23 cellular contexts compared by ENCODE assay signal in genomic region chr14:25041484-25041883, GRCh38. TPM values are rescaled to one million over a fixed set of nuclear protein-coding genes. Genes with fewer than 3 reads are reported as not detected.
DNase-seq lines count a peak whose midpoint lies in the region; ATAC-seq and TF ChIP-seq lines count a peak whose summit lies in the region.
"Had no signal": no experiment of that assay in that cellular context is flagged by ENCODE, and none has a peak within 500 bp of the region (broad histone marks: within the 10 kb centered on the region; RNA-seq: fewer than 3 reads in every experiment).

No MANE protein-coding gene starts in this region.

- H3K4me1 ChIP-seq in right lobe of liver (peaks cover 0 to 7% (median 1%) of the 10 kb centered on the region in 4 donors), thyroid gland (peaks cover 29 to 36% of the 10 kb centered on the region in 2 donors)
- H3K4me1 ChIP-seq: SJSA1, testis had no signal

- CTCF ChIA-PET in Calu3 (lab: Charles Lee), result interaction anchor here (0.8 to 1.4 kb wide), 3 partner anchors 32 to 235 kb away, joined by 3 read pairs; no protein-coding TSS in a partner anchor

- H3K27me3 ChIP-seq in right lobe of liver (no peaks in the 10 kb centered on the region), thyroid gland (no peaks in the 10 kb centered on the region)
- H3K27me3 ChIP-seq: dorsolateral prefrontal cortex, SJSA1, testis had no signal

- no peak overlapping the region for H3K27ac Mint-ChIP-seq in Calu3 (ENCODE audit: unreplicated experiment)
- H3K27ac Mint-ChIP-seq: naive B cell had no signal

- no peak for TF ChIP-seq CTCF in right lobe of liver (IDR thresholded peaks at IDR 0.05)
- TF ChIP-seq CTCF in thyroid gland (IDR thresholded peaks at IDR 0.05), result no peak
- no peak for TF ChIP-seq CTCF in GM13976 (IDR thresholded peaks at IDR 0.05; ENCODE audit: borderline replicate concordance, control extremely low read depth, extremely low read depth, insufficient read depth, missing control alignments)
- TF ChIP-seq CTCF in Calu3 (IDR thresholded peaks at IDR 0.05; ENCODE audit: unreplicated experiment), result no peak

- WGBS in right lobe of liver (ENCODE audit: insufficient coverage, low coverage, low lambda C conversion rate, missing lambda C conversion rate), result 45% methylated on average over 4 of the region's 4 CpGs
- 75 to 76% methylated on average over 4 of the region's 4 CpGs for WGBS in thyroid gland, 2 donors

- TF ChIP-seq POLR2A in right lobe of liver (IDR thresholded peaks at IDR 0.05), result no peak
- no peak for TF ChIP-seq POLR2A in thyroid gland (IDR thresholded peaks at IDR 0.05)

- H3K9me3 Mint-ChIP-seq in Calu3 (ENCODE audit: low read depth, unreplicated experiment), result no peaks in the 10 kb centered on the region

- in situ Hi-C loops in GM13976 (cut with MboI; ENCODE audit: low sequenced_read_pairs, unreplicated experiment), result no loop called here

- no peaks in the 10 kb centered on the region for H3K9me3 ChIP-seq in right lobe of liver
- no peaks in the 10 kb centered on the region for H3K9me3 ChIP-seq in thyroid gland
- H3K9me3 ChIP-seq: SJSA1, testis had no signal

- no peaks in the 10 kb centered on the region for H3K36me3 Mint-ChIP-seq in Calu3 (ENCODE audit: insufficient read depth, unreplicated experiment)
- H3K36me3 Mint-ChIP-seq: naive B cell had no signal

- BruUV-seq in Calu3 (replicated peaks; lab: Mats Ljungman, UMichigan), result no TSS peak

- intact Hi-C loops in Right ventricle myocardium superior (cut with DNase I), result loop anchor here (10.0 kb wide), 1 partner anchor 307 kb away; no protein-coding TSS in a partner anchor
- intact Hi-C loops in Right ventricle myocardium inferior (cut with DNase I), result loop anchor here (5.0 kb wide), 1 partner anchor 304 kb away; no protein-coding TSS in a partner anchor
- intact Hi-C loops in right lobe of liver (cut with DNase I), result loop anchor here in 1 of 2 donors (10.0 kb wide), 1 partner anchor 307 kb away; no protein-coding TSS in a partner anchor
- intact Hi-C loops in thyroid gland (cut with DNase I), result loop anchor here (10.0 kb wide), 2 partner anchors 93 to 227 kb away; no protein-coding TSS in a partner anchor
- intact Hi-C loops in Calu3 (cut with micrococcal nuclease; ENCODE audit: unreplicated experiment), result no loop called here

- H3K4me3 Mint-ChIP-seq in Calu3 (ENCODE audit: low read depth, unreplicated experiment), result no peak overlapping the region
- H3K4me3 Mint-ChIP-seq: naive B cell had no signal

- no peak overlapping the region for H3K27ac ChIP-seq in right lobe of liver
- H3K27ac ChIP-seq in thyroid gland, result peak overlapping the region in 2 of 3 donors; percentile 7 to 29
- H3K27ac ChIP-seq: cardiac muscle cell, epithelial cell of prostate, SJSA1, testis had no signal

- ATAC-seq in Right ventricle myocardium superior (ENCODE audit: poor library complexity) (peak; percentile 9), Right ventricle myocardium inferior (no peak), right lobe of liver (peak; percentile 46 to 83 (median 74)), GM21423 (IDR thresholded peaks at IDR 0.05; ENCODE audit: unreplicated experiment) (no peak)

- H3K36me3 ChIP-seq in right lobe of liver (no peaks in the 10 kb centered on the region), thyroid gland (no peaks in the 10 kb centered on the region)
- H3K36me3 ChIP-seq: cardiac muscle cell, SJSA1 had no signal

- H3K4me3 ChIP-seq in right lobe of liver (no peak overlapping the region), thyroid gland (replicated peaks in 1 of 3) (no peak overlapping the region)
- H3K4me3 ChIP-seq: cardiac muscle cell, SJSA1, testis had no signal

- no peaks in the 10 kb centered on the region for H3K4me1 Mint-ChIP-seq in Calu3 (ENCODE audit: low read depth, unreplicated experiment)
- H3K4me1 Mint-ChIP-seq: naive B cell had no signal

- H3K27me3 Mint-ChIP-seq in Calu3 (ENCODE audit: unreplicated experiment), result no peaks in the 10 kb centered on the region

- DNase-seq in Right ventricle myocardium superior (no peak), Right ventricle myocardium inferior (ENCODE audit: missing footprints) (no peak), astrocyte of the hippocampus (ENCODE audit: low read depth, low spot score) (peak; percentile 16), right lobe of liver (no peak), thyroid gland (no peak), GM13976 (ENCODE audit: low spot score) (no peak), Calu3 (no peak)
- DNase-seq: activated CD4-positive, alpha-beta T cell treated with anti-CD3 and anti-CD28 coated beads for 48 hours; C1 segment of cervical spinal cord; DMS 273 treated with DMSO at 0.1 percent for 48 hours; dorsolateral prefrontal cortex; foreskin fibroblast; GOT3; mammary epithelial cell; naive B cell; NCI-H1048; right cardiac atrium; testis had no signal

RNA-seq across cellular contexts. Expression of gene STXBP6, which starts 8.5 kb away (rescaled TPM):
- total RNA-seq in Right ventricle myocardium superior (39.8 TPM), Right ventricle myocardium inferior (41.4 TPM), right lobe of liver (1 to 10 TPM in 4 of 6 experiments, under 1 TPM in 2; 0.55 to 1.7 (median 1.1) TPM), thyroid gland (100 to 1,000 TPM in 1 of 4 donors, 10 to 100 TPM in 3; 44.1 to 120 (median 67.4) TPM), Calu3 (2022) (6.4 and 7.9 TPM in 2 replicates)
- total RNA-seq: T-helper 1 cell treated with Interleukin-12 subunit alpha and Interleukin-12 subunit beta and Interleukin-4 antibody, amounts not matched to agents 30 ng/mL and 1 ng/mL, for 36 hours had no signal

Comparison
In these comparisons a context has a peak if more than half of its experiments do, and no peak if none do; other contexts are left out.
1. ATAC-seq: peak in Right ventricle myocardium superior (single experiment) and right lobe of liver (4 of 4); none in Right ventricle myocardium inferior (single experiment) and GM21423 (single experiment).
2. H3K27ac ChIP-seq: peak in thyroid gland (2 of 3); none in right lobe of liver (0 of 3).